Comparison of ENCODE assay signal across 1 cellular context in genomic region chrX:150566734-150567182, GRCh38.
A peak's percentile ranks its signal among the peaks of the same experiment; 100 is the strongest.
TF ChIP-seq lines count a peak whose summit lies in the region.

No MANE protein-coding gene starts in this region.

TF ChIP-seq in HEK293, 187 proteins besides CTCF, POLR2A, EP300 and RAD21 (continued from another document):
- TF ChIP-seq, protein P1, sequence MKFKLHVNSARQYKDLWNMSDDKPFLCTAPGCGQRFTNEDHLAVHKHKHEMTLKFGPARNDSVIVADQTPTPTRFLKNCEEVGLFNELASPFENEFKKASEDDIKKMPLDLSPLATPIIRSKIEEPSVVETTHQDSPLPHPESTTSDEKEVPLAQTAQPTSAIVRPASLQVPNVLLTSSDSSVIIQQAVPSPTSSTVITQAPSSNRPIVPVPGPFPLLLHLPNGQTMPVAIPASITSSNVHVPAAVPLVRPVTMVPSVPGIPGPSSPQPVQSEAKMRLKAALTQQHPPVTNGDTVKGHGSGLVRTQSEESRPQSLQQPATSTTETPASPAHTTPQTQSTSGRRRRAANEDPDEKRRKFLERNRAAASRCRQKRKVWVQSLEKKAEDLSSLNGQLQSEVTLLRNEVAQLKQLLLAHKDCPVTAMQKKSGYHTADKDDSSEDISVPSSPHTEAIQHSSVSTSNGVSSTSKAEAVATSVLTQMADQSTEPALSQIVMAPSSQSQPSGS (tag by site-specific recombination; IDR thresholded peaks at IDR 0.05; ENCODE audit: low read depth), result peak; percentile 64
- TF ChIP-seq ZNF660 (tag by site-specific recombination; IDR thresholded peaks at IDR 0.05) (no peak), ZNF138 (tag by site-specific recombination; IDR thresholded peaks at IDR 0.05; ENCODE audit: borderline replicate concordance) (no peak), ZBTB8A (tag by site-specific recombination; IDR thresholded peaks at IDR 0.05) (peak; percentile 20; the same call in 1 of the 2 replicates), ZNF112 (tag by site-specific recombination; IDR thresholded peaks at IDR 0.05) (no peak), ZFP37 (tag by site-specific recombination; IDR thresholded peaks at IDR 0.05) (no peak), ZBTB20 (tag by site-specific recombination; IDR thresholded peaks at IDR 0.05) (peak; percentile 73), ZNF785 (tag by site-specific recombination; IDR thresholded peaks at IDR 0.05) (no peak), ZNF146 (tag by site-specific recombination; IDR thresholded peaks at IDR 0.05) (no peak), ZNF747 (tag by site-specific recombination; IDR thresholded peaks at IDR 0.05) (no peak), ZNF341 (tag by site-specific recombination; IDR thresholded peaks at IDR 0.05; ENCODE audit: low read depth) (peak; percentile 89), YY2 (tag by site-specific recombination; IDR thresholded peaks at IDR 0.05) (no peak)
- TF ChIP-seq, protein P2, sequence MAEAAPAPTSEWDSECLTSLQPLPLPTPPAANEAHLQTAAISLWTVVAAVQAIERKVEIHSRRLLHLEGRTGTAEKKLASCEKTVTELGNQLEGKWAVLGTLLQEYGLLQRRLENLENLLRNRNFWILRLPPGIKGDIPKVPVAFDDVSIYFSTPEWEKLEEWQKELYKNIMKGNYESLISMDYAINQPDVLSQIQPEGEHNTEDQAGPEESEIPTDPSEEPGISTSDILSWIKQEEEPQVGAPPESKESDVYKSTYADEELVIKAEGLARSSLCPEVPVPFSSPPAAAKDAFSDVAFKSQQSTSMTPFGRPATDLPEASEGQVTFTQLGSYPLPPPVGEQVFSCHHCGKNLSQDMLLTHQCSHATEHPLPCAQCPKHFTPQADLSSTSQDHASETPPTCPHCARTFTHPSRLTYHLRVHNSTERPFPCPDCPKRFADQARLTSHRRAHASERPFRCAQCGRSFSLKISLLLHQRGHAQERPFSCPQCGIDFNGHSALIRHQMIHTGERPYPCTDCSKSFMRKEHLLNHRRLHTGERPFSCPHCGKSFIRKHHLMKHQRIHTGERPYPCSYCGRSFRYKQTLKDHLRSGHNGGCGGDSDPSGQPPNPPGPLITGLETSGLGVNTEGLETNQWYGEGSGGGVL (tag by site-specific recombination; IDR thresholded peaks at IDR 0.05), result peak; percentile 65
- TF ChIP-seq, protein P3, sequence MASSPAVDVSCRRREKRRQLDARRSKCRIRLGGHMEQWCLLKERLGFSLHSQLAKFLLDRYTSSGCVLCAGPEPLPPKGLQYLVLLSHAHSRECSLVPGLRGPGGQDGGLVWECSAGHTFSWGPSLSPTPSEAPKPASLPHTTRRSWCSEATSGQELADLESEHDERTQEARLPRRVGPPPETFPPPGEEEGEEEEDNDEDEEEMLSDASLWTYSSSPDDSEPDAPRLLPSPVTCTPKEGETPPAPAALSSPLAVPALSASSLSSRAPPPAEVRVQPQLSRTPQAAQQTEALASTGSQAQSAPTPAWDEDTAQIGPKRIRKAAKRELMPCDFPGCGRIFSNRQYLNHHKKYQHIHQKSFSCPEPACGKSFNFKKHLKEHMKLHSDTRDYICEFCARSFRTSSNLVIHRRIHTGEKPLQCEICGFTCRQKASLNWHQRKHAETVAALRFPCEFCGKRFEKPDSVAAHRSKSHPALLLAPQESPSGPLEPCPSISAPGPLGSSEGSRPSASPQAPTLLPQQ (tag by site-specific recombination; IDR thresholded peaks at IDR 0.05), result 0 out of 2 replicates have a peak, but pooled peaks have one; percentile 32
- TF ChIP-seq, protein P4, sequence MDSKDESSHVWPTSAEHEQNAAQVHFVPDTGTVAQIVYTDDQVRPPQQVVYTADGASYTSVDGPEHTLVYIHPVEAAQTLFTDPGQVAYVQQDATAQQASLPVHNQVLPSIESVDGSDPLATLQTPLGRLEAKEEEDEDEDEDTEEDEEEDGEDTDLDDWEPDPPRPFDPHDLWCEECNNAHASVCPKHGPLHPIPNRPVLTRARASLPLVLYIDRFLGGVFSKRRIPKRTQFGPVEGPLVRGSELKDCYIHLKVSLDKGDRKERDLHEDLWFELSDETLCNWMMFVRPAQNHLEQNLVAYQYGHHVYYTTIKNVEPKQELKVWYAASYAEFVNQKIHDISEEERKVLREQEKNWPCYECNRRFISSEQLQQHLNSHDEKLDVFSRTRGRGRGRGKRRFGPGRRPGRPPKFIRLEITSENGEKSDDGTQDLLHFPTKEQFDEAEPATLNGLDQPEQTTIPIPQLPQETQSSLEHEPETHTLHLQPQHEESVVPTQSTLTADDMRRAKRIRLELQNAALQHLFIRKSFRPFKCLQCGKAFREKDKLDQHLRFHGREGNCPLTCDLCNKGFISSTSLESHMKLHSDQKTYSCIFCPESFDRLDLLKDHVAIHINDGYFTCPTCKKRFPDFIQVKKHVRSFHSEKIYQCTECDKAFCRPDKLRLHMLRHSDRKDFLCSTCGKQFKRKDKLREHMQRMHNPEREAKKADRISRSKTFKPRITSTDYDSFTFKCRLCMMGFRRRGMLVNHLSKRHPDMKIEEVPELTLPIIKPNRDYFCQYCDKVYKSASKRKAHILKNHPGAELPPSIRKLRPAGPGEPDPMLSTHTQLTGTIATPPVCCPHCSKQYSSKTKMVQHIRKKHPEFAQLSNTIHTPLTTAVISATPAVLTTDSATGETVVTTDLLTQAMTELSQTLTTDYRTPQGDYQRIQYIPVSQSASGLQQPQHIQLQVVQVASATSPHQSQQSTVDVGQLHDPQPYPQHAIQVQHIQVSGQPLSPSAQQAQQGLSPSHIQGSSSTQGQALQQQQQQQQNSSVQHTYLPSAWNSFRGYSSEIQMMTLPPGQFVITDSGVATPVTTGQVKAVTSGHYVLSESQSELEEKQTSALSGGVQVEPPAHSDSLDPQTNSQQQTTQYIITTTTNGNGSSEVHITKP (tag by site-specific recombination; IDR thresholded peaks at IDR 0.05), result peak; percentile 47
